ENCODE assay signal across 8 cellular contexts in genomic region chr2:24721470-24721869, GRCh38.
A peak's percentile ranks its signal among the peaks of the same experiment; 100 is the strongest.
DNase-seq lines count a peak whose midpoint lies in the region; ATAC-seq and TF ChIP-seq lines count a peak whose summit lies in the region.

No MANE protein-coding gene starts in this region.

- H3K9ac ChIP-seq in trophoblast cell (ENCODE audit: low read length) (no peak overlapping the region), H9 (ENCODE audit: extremely low read depth, insufficient read length, low read length) (no peak overlapping the region)

- H3K36me3 ChIP-seq in SJSA1 (no peaks in the 10 kb centered on the region), trophoblast cell (ENCODE audit: control insufficient read depth in 1 of 2, insufficient read depth in 2 of 2, low read length in 2 of 2) (peaks cover 0 to 3% of the 10 kb centered on the region in 2 experiments)

- H2BK12ac ChIP-seq in trophoblast cell (ENCODE audit: low read length) (no peak overlapping the region), H9 (ENCODE audit: insufficient read length, low read depth, low read length) (no peak overlapping the region)

- no peak overlapping the region for H3K23ac ChIP-seq in trophoblast cell (ENCODE audit: low read length)
- no peak overlapping the region for H3K23ac ChIP-seq in H9 (ENCODE audit: insufficient read length, low read depth, low read length)

- H3K4ac ChIP-seq in trophoblast cell (ENCODE audit: low read depth, low read length) = no peak overlapping the region
- no peak overlapping the region for H3K4ac ChIP-seq in H9 (ENCODE audit: low read depth, low read length)

- H2BK5ac ChIP-seq in trophoblast cell (ENCODE audit: low read depth, low read length, poor library complexity) (no peak overlapping the region), H9 (ENCODE audit: insufficient read length, low read length) (no peak overlapping the region)

- H3K27ac ChIP-seq in SJSA1 = no peak overlapping the region
- H3K27ac ChIP-seq in foreskin keratinocyte = no peak overlapping the region
- no peak overlapping the region for H3K27ac ChIP-seq in trophoblast cell (ENCODE audit: low read depth, low read length)
- H3K27ac ChIP-seq in H9 (ENCODE audit: insufficient read length, low read depth, low read length) = no peak overlapping the region

- no peak overlapping the region for H3K56ac ChIP-seq in H9 (ENCODE audit: insufficient read length, low read depth, low read length)

- H3K4me1 Mint-ChIP-seq in H9 = peaks cover 0 to 4% of the 10 kb centered on the region in 2 experiments; a peak in 1 of 4 replicates

- no peaks in the 10 kb centered on the region for H3K23me2 ChIP-seq in H9 (ENCODE audit: insufficient read length, low read depth, low read length, poor library complexity, severe bottlenecking)

- peak overlapping the region in 1 of 3 experiments; percentile 75; a peak in 3 of 7 replicates for H3K27ac Mint-ChIP-seq in H9

- H3K79me2 ChIP-seq in trophoblast cell (ENCODE audit: control insufficient read depth, insufficient read depth, low read length, poor library complexity) (no peaks in the 10 kb centered on the region), H9 (ENCODE audit: insufficient read depth, low read length) (no peaks in the 10 kb centered on the region)

- H4K12ac ChIP-seq in trophoblast cell (ENCODE audit: low read depth, low read length) = no peak overlapping the region

- H2BK120ac ChIP-seq in trophoblast cell (ENCODE audit: insufficient read depth, low read length, poor library complexity) (peak overlapping the region; percentile 38), H9 (ENCODE audit: low read depth, low read length, poor library complexity, severe bottlenecking) (no peak overlapping the region)

- H3K4me3 ChIP-seq in SJSA1 (no peak overlapping the region), trophoblast cell (ENCODE audit: low read depth, low read length) (no peak overlapping the region)

- no peak overlapping the region for H3K4me3 Mint-ChIP-seq in H9

- H3K36me3 Mint-ChIP-seq in H9 (ENCODE audit: insufficient read depth in 1 of 3, low read depth in 3 of 3) = no peaks in the 10 kb centered on the region

- H3K4me2 ChIP-seq in trophoblast cell (ENCODE audit: low read length) = no peak overlapping the region
- no peak overlapping the region for H3K4me2 ChIP-seq in H9 (ENCODE audit: insufficient read depth, insufficient read length, low read length)

- H4K5ac ChIP-seq in H9 (ENCODE audit: insufficient read length, low read depth, low read length) = no peak overlapping the region

- H3K18ac ChIP-seq in trophoblast cell (ENCODE audit: low read length) = no peak overlapping the region
- no peak overlapping the region for H3K18ac ChIP-seq in H9 (ENCODE audit: insufficient read length, low read depth, low read length)

- H4K20me1 ChIP-seq in H9 (ENCODE audit: control insufficient read depth, insufficient read depth, insufficient read length) = no peaks in the 10 kb centered on the region

- no peak overlapping the region for H2BK20ac ChIP-seq in H9 (ENCODE audit: low read depth, low read length, poor library complexity, severe bottlenecking)

- H2BK15ac ChIP-seq in H9 (ENCODE audit: low read depth, low read length) = no peak overlapping the region

- no peak overlapping the region for H2AFZ ChIP-seq in trophoblast cell (ENCODE audit: insufficient read depth, low read length, poor library complexity)
- H2AFZ ChIP-seq in H9 (ENCODE audit: low read length) = no peak overlapping the region

- TF ChIP-seq CTCF in foreskin keratinocyte (conservative IDR thresholded peaks at IDR 0.05) (no peak), H9 (conservative IDR thresholded peaks at IDR 0.05) (no peak)

- peak; percentile 83 for ATAC-seq in foreskin keratinocyte

- no peak overlapping the region for H4K91ac ChIP-seq in trophoblast cell (ENCODE audit: low read depth, low read length)
- no peak overlapping the region for H4K91ac ChIP-seq in H9 (ENCODE audit: insufficient read length, low read depth, low read length)

- no peaks in the 10 kb centered on the region for H3K27me3 Mint-ChIP-seq in H9 (ENCODE audit: low read depth)

- DNase-seq in stimulated activated CD4-positive, alpha-beta T cell treated with anti-CD3 and anti-CD28 coated beads, Interleukin-15, amount 100 ng/mL, for 24 hours = peak; percentile 11
- DNase-seq in stimulated activated CD4-positive, alpha-beta T cell treated with anti-CD3 and anti-CD28 coated beads, Interleukin-4, amount 100 ng/mL, for 1 hour = no peak
- DNase-seq in SJSA1 (ENCODE audit: low read depth in 1 of 2, low spot score in 2 of 2) (peak; percentile 13 to 53), foreskin keratinocyte (peak; percentile 17 to 52), trophoblast cell (peak in 1 of 2 donors; percentile 10), NCI-H526 treated with DMSO at 0.1 percent for 48 hours (lab: John Stamatoyannopoulos, UW) (no peak), H9 (no peak), NCI-H1436 treated with DMSO at 0.1 percent for 48 hours (lab: John Stamatoyannopoulos, UW) (no peak)

- peaks cover 21% of the 10 kb centered on the region for H3K4me1 ChIP-seq in SJSA1 (replicated peaks)
- H3K4me1 ChIP-seq in foreskin keratinocyte = no peaks in the 10 kb centered on the region
- H3K4me1 ChIP-seq in trophoblast cell (ENCODE audit: control insufficient read depth in 1 of 2, insufficient read depth in 2 of 2, low read length in 2 of 2) = no peaks in the 10 kb centered on the region
- no peaks in the 10 kb centered on the region for H3K4me1 ChIP-seq in H9 (ENCODE audit: insufficient read depth, low read length)

- H3K27me3 ChIP-seq in SJSA1 (replicated peaks) (no peaks in the 10 kb centered on the region), foreskin keratinocyte (no peaks in the 10 kb centered on the region), trophoblast cell (ENCODE audit: insufficient read depth, low read length) (no peaks in the 10 kb centered on the region), H9 (ENCODE audit: insufficient read depth, low read length) (no peaks in the 10 kb centered on the region)

- H3K9me3 ChIP-seq in SJSA1 (replicated peaks) (no peaks in the 10 kb centered on the region), trophoblast cell (ENCODE audit: insufficient read depth, low read depth, low read length) (no peaks in the 10 kb centered on the region), H9 (ENCODE audit: control insufficient read depth, low read depth, low read length) (no peaks in the 10 kb centered on the region)

- no peak overlapping the region for H3K14ac ChIP-seq in trophoblast cell (ENCODE audit: low read length)
- no peak overlapping the region for H3K14ac ChIP-seq in H9 (ENCODE audit: insufficient read depth, low read length)

- no peak overlapping the region for H4K8ac ChIP-seq in trophoblast cell (ENCODE audit: low read depth, low read length)
- H4K8ac ChIP-seq in H9 (replicated peaks; ENCODE audit: insufficient read length, low read depth, low read length) = no peak overlapping the region

- H3T11ph ChIP-seq in H9 (ENCODE audit: low read length) = no peak overlapping the region

- H3K79me1 ChIP-seq in trophoblast cell (ENCODE audit: low read length) = no peaks in the 10 kb centered on the region
- H3K79me1 ChIP-seq in H9 (ENCODE audit: insufficient read depth, low read depth, low read length, poor library complexity, severe bottlenecking) = no peaks in the 10 kb centered on the region

- H3K9me3 Mint-ChIP-seq in H9 = no peaks in the 10 kb centered on the region

- H2AK5ac ChIP-seq in trophoblast cell (ENCODE audit: low read length) (no peak overlapping the region), H9 (ENCODE audit: insufficient read length, low read length) (no peak overlapping the region)

Comparison
In these comparisons a context has a peak if more than half of its experiments do, and no peak if none do; other contexts are left out.
1. DNase-seq: peak in stimulated activated CD4-positive, alpha-beta T cell treated with anti-CD3 and anti-CD28 coated beads, Interleukin-15, amount 100 ng/mL, for 24 hours (single experiment), SJSA1 (2 of 2) and foreskin keratinocyte (2 of 2); none in stimulated activated CD4-positive, alpha-beta T cell treated with anti-CD3 and anti-CD28 coated beads, Interleukin-4, amount 100 ng/mL, for 1 hour (single experiment), NCI-H526 treated with DMSO at 0.1 percent for 48 hours (single experiment), H9 (single experiment) and NCI-H1436 treated with DMSO at 0.1 percent for 48 hours (single experiment).